In genomic region chr16:87344931-87345631, GRCh38 we compare ENCODE assay signal across 8 cellular contexts.
A peak's percentile ranks its signal among the peaks of the same experiment; 100 is the strongest.
DNase-seq lines count a peak whose midpoint lies in the region; ATAC-seq and TF ChIP-seq lines count a peak whose summit lies in the region.

No MANE protein-coding gene starts in this region.

- H3K27me3 ChIP-seq in DOHH2 (ENCODE audit: control insufficient read depth, low read length), result no peaks in the 10 kb centered on the region
- no peaks in the 10 kb centered on the region for H3K27me3 ChIP-seq in effector memory CD4-positive, alpha-beta T cell (replicated peaks; ENCODE audit: control insufficient read depth, insufficient read depth, low read length, poor library complexity, severe bottlenecking)

- no peak overlapping the region for H3K4me3 ChIP-seq in DOHH2 (ENCODE audit: low read length)
- H3K4me3 ChIP-seq in effector memory CD4-positive, alpha-beta T cell (ENCODE audit: insufficient read depth, low read depth, low read length, poor library complexity, severe bottlenecking), result no peak overlapping the region

- TF ChIP-seq CTCF in DOHH2 (IDR thresholded peaks at IDR 0.05; ENCODE audit: low read depth, low read length, poor library complexity, severe bottlenecking), result no peak

- peaks cover 38% of the 10 kb centered on the region for H3K36me3 ChIP-seq in DOHH2 (ENCODE audit: control insufficient read depth, low read length)
- H3K36me3 ChIP-seq in effector memory CD4-positive, alpha-beta T cell (ENCODE audit: control insufficient read depth, insufficient read depth, low read length), result peaks cover 39% of the 10 kb centered on the region

- no peaks in the 10 kb centered on the region for H3K9me3 ChIP-seq in DOHH2 (ENCODE audit: control insufficient read depth, insufficient read depth, low read length)
- H3K9me3 ChIP-seq in effector memory CD4-positive, alpha-beta T cell (ENCODE audit: control insufficient read depth, low read length), result no peaks in the 10 kb centered on the region

- H3K27ac ChIP-seq in DOHH2 (ENCODE audit: low read depth, low read length), result peak overlapping the region; percentile 58
- H3K27ac ChIP-seq in effector memory CD4-positive, alpha-beta T cell (ENCODE audit: insufficient read depth, low read length, poor library complexity, severe bottlenecking), result peak overlapping the region; percentile 53

- H4K20me1 ChIP-seq in DOHH2 (ENCODE audit: control insufficient read depth, insufficient read depth, low read depth, low read length), result no peaks in the 10 kb centered on the region

- DNase-seq in activated CD4-positive, alpha-beta T cell treated with anti-CD3 and anti-CD28 coated beads, Interleukin-2, amount 50 U/mL, for 1 hour, result peak; percentile 49
- peak; percentile 20 to 41 (median 35) for DNase-seq in effector memory CD4-positive, alpha-beta T cell
- peak; percentile 14 to 33 for DNase-seq in stimulated activated CD4-positive, alpha-beta T cell treated with anti-CD3 and anti-CD28 coated beads, Interleukin-15, amount 100 ng/mL, for 48 hours (ENCODE audit: low read depth in 2 of 2)
- DNase-seq in NK-92 treated with Interleukin-12 subunit alpha and Interleukin-12 subunit beta, amount 100 ng/mL, for 24 hours (lab: John Stamatoyannopoulos, UW), result no peak
- no peak for DNase-seq in T1000 (lab: John Stamatoyannopoulos, UW)

- peak overlapping the region; percentile 39 for H3K4me2 ChIP-seq in DOHH2 (ENCODE audit: low read length)

- peaks cover 13% of the 10 kb centered on the region for H3K4me1 ChIP-seq in DOHH2 (ENCODE audit: control insufficient read depth, low read length)
- peaks cover 8% of the 10 kb centered on the region for H3K4me1 ChIP-seq in effector memory CD4-positive, alpha-beta T cell (ENCODE audit: control insufficient read depth, insufficient read depth, low read length, poor library complexity, severe bottlenecking)

- no peaks in the 10 kb centered on the region for H3F3A ChIP-seq in DOHH2 (ENCODE audit: control insufficient read depth, insufficient read depth)

- no peaks in the 10 kb centered on the region for H3K9me2 ChIP-seq in DOHH2 (replicated peaks; ENCODE audit: control insufficient read depth, low read length)

- H3K79me2 ChIP-seq in DOHH2 (ENCODE audit: control insufficient read depth, low read length), result peaks cover 13% of the 10 kb centered on the region

- ATAC-seq in HG03025 (IDR thresholded peaks at IDR 0.05; ENCODE audit: low FRiP score, unreplicated experiment) (no peak), HG02571 (IDR thresholded peaks at IDR 0.05; ENCODE audit: unreplicated experiment) (no peak)

Comparison
In these comparisons a context has a peak if more than half of its experiments do, and no peak if none do; other contexts are left out.
1. DNase-seq: peak in activated CD4-positive, alpha-beta T cell treated with anti-CD3 and anti-CD28 coated beads, Interleukin-2, amount 50 U/mL, for 1 hour (single experiment), effector memory CD4-positive, alpha-beta T cell (3 of 3) and stimulated activated CD4-positive, alpha-beta T cell treated with anti-CD3 and anti-CD28 coated beads, Interleukin-15, amount 100 ng/mL, for 48 hours (2 of 2); none in NK-92 treated with Interleukin-12 subunit alpha and Interleukin-12 subunit beta, amount 100 ng/mL, for 24 hours (single experiment) and T1000 (single experiment).